8 cellular contexts compared by ENCODE assay signal in genomic region chr15:99076555-99077308, GRCh38. TPM values are rescaled to one million over a fixed set of nuclear protein-coding genes. Genes with fewer than 3 reads are reported as not detected.
DNase-seq lines count a peak whose midpoint lies in the region; ATAC-seq and TF ChIP-seq lines count a peak whose summit lies in the region.

No MANE protein-coding gene starts in this region.

- H3K4me1 ChIP-seq in subcutaneous abdominal adipose tissue (ENCODE audit: control insufficient read depth in 5 of 5, insufficient read depth in 5 of 5, low read length in 5 of 5), result peaks cover 0 to 9% (median 4%) of the 10 kb centered on the region in 5 donors

- intact Hi-C loops in Calu3 (cut with micrococcal nuclease; ENCODE audit: unreplicated experiment), result loop anchor here (1.0 to 10.0 kb wide), 7 partner anchors 172 to 766 kb away; no protein-coding TSS in a partner anchor
- intact Hi-C loops in activated CD8-positive, alpha-beta T cell treated with anti-CD3 and anti-CD28 coated beads for 36 hours (cut with micrococcal nuclease), result loop anchor here (1.0 to 5.0 kb wide), 2 partner anchors 289 to 634 kb away; no protein-coding TSS in a partner anchor

- peak; percentile 66 for TF ChIP-seq CTCF in Calu3 (IDR thresholded peaks at IDR 0.05; ENCODE audit: unreplicated experiment)
- TF ChIP-seq CTCF in activated CD8-positive, alpha-beta T cell treated with anti-CD3 and anti-CD28 coated beads for 36 hours (IDR thresholded peaks at IDR 0.05), result peak; percentile 74

- CTCF ChIA-PET in Calu3 (lab: Charles Lee), result interaction anchor here (0.6 to 2.0 kb wide), 12 partner anchors 16 to 1414 kb away, joined by 3 to 16 read pairs (median 3); partner anchors contain the start of gene SYNM
- CTCF ChIA-PET in activated CD8-positive, alpha-beta T cell treated with anti-CD3 and anti-CD28 coated beads for 36 hours (lab: Charles Lee), result interaction anchor here (0.5 to 8.6 kb wide), 43 partner anchors 8 to 1215 kb away, joined by 3 to 88 read pairs (median 4); partner anchors contain the start of gene SYNM

- peak overlapping the region in 2 of 5 donors; percentile 12 to 52 for H3K9ac ChIP-seq in subcutaneous abdominal adipose tissue (ENCODE audit: low read length in 5 of 5)

- H3K4me3 Mint-ChIP-seq in Calu3 (ENCODE audit: low read depth, unreplicated experiment), result peak overlapping the region; percentile 56
- peak overlapping the region; percentile 69 for H3K4me3 Mint-ChIP-seq in activated CD8-positive, alpha-beta T cell treated with anti-CD3 and anti-CD28 coated beads for 36 hours

- H3K4me1 Mint-ChIP-seq in Calu3 (ENCODE audit: low read depth, unreplicated experiment), result peaks cover 10% of the 10 kb centered on the region
- peaks cover 5% of the 10 kb centered on the region for H3K4me1 Mint-ChIP-seq in activated CD8-positive, alpha-beta T cell treated with anti-CD3 and anti-CD28 coated beads for 36 hours (ENCODE audit: low read depth)

- no peak overlapping the region for H3K27ac ChIP-seq in epithelial cell of prostate
- no peak overlapping the region for H3K27ac ChIP-seq in subcutaneous abdominal adipose tissue (ENCODE audit: low read depth, low read length)

- DNase-seq in Calu3 (peak; percentile 61), NCI-H524 treated with DMSO at 0.1 percent for 48 hours (lab: John Stamatoyannopoulos, UW) (peak; percentile 76), epithelial cell of prostate (ENCODE audit: low read depth, low spot score) (peak; percentile 18), mucosa of gallbladder (ENCODE audit: low spot score) (peak; percentile 69)
- DNase-seq in activated CD8-positive, alpha-beta T cell treated with anti-CD3 and anti-CD28 coated beads for 36 hours, result peak; percentile 47

- no peaks in the 10 kb centered on the region for H3K27me3 ChIP-seq in subcutaneous abdominal adipose tissue (ENCODE audit: control insufficient read depth in 5 of 5, insufficient read depth in 4 of 5, low read length in 5 of 5)

- peak overlapping the region; percentile 43 for H3K27ac Mint-ChIP-seq in Calu3 (ENCODE audit: unreplicated experiment)
- H3K27ac Mint-ChIP-seq in activated CD8-positive, alpha-beta T cell treated with anti-CD3 and anti-CD28 coated beads for 36 hours, result no peak overlapping the region

- peaks cover 57% of the 10 kb centered on the region for H3K27me3 Mint-ChIP-seq in Calu3 (ENCODE audit: unreplicated experiment)
- H3K27me3 Mint-ChIP-seq in activated CD8-positive, alpha-beta T cell treated with anti-CD3 and anti-CD28 coated beads for 36 hours, result no peaks in the 10 kb centered on the region

- H3K9me3 ChIP-seq in subcutaneous abdominal adipose tissue (ENCODE audit: control insufficient read depth in 5 of 5, low read length in 5 of 5), result no peaks in the 10 kb centered on the region

- no peaks in the 10 kb centered on the region for H3K36me3 ChIP-seq in subcutaneous abdominal adipose tissue (ENCODE audit: control insufficient read depth in 5 of 5, insufficient read depth in 5 of 5, low read length in 5 of 5)

- no peaks in the 10 kb centered on the region for H3K9me3 Mint-ChIP-seq in Calu3 (ENCODE audit: low read depth, unreplicated experiment)
- H3K9me3 Mint-ChIP-seq in activated CD8-positive, alpha-beta T cell treated with anti-CD3 and anti-CD28 coated beads for 36 hours, result no peaks in the 10 kb centered on the region

- peak; percentile 96 for ATAC-seq in GM19438 (IDR thresholded peaks at IDR 0.05; ENCODE audit: low read depth, unreplicated experiment)
- peak; percentile 72 for ATAC-seq in HG03469 (IDR thresholded peaks at IDR 0.05; ENCODE audit: unreplicated experiment)
- peak; percentile 80 for ATAC-seq in activated CD8-positive, alpha-beta T cell treated with anti-CD3 and anti-CD28 coated beads for 36 hours

- H3K36me3 Mint-ChIP-seq in Calu3 (ENCODE audit: insufficient read depth, unreplicated experiment), result no peaks in the 10 kb centered on the region
- H3K36me3 Mint-ChIP-seq in activated CD8-positive, alpha-beta T cell treated with anti-CD3 and anti-CD28 coated beads for 36 hours (ENCODE audit: low read depth), result no peaks in the 10 kb centered on the region

- H3K4me3 ChIP-seq in subcutaneous abdominal adipose tissue (ENCODE audit: low read depth in 1 of 5, low read length in 5 of 5), result peak overlapping the region; percentile 40 to 69 (median 59)

- POLR2A ChIA-PET in activated CD8-positive, alpha-beta T cell treated with anti-CD3 and anti-CD28 coated beads for 36 hours (lab: Charles Lee), result no interaction called here

- BruUV-seq in Calu3 (replicated peaks; lab: Mats Ljungman, UMichigan), result no TSS peak

RNA-seq across cellular contexts. Expression of gene SYNM, which starts 28.1 kb away (rescaled TPM):
- total RNA-seq in Calu3 (2022), result 7.8 and 9.4 TPM in 2 replicates
- total RNA-seq in activated CD8-positive, alpha-beta T cell treated with anti-CD3 and anti-CD28 coated beads for 36 hours, result under 1 TPM; 0.63 to 0.69 TPM
- 167 TPM for total RNA-seq in mucosa of gallbladder

Comparison
In these comparisons a context has a peak if more than half of its experiments do, and no peak if none do; other contexts are left out.
1. DNase-seq: peak in every context shown above with its lines; median percentile 76 in NCI-H524 treated with DMSO at 0.1 percent for 48 hours; 69 in mucosa of gallbladder; 61 in Calu3; 47 in activated CD8-positive, alpha-beta T cell treated with anti-CD3 and anti-CD28 coated beads for 36 hours; 18 in epithelial cell of prostate.
2. RNA of gene SYNM, which starts 28.1 kb away (total RNA-seq): 167 TPM in mucosa of gallbladder (single experiment); 7.8 to 9.4 TPM in Calu3 and 0.63 to 0.69 TPM in activated CD8-positive, alpha-beta T cell treated with anti-CD3 and anti-CD28 coated beads for 36 hours; every median in the first group is over 10 times any median in the second.
3. Peak in every context shown above with its lines, with median percentiles within 50 percentile points of each other: ATAC-seq.